8 cellular contexts compared by ENCODE assay signal in the genomic region with DNA sequence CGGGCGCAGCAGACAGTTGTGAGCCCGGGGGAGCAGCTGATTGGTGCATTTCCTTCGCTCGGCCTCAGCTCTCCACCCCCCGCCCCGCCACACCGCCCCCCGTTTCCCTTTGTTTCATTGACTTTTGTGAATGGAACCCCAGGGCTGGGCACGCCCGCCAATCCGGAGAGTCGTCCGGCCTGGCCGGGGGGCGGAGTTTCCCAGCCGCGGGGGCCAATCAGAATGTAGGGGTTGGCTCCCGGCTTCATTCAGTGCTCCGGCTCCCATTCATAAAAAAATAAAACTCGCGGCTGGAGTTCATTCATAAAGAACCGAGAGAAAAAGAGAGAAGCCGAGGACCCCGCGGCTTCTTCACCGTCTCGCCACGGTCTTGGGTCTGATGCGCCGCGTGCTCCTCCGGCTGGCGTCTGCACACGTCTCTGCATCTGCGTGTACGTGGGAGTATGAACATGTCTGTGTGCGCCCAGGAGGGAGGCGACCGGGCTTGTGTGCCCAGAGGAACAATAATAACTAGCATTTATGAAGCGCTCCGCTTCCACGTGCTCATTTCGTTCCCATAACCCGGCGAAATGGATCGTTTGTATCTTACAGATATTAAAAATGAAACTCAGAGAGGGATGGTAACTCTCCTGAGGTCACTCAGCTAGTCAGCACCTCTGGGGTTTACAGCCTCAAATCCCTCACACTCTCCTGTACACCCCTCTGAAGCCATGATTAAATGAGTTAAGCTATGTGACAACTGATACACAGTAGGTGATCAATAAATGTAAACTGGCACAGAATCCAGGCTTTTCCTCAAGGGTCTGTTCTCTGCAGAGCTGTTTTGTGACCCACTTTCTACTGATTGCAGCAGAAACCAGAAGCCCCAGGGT. TPM values are rescaled to one million over a fixed set of nuclear protein-coding genes. Genes with fewer than 3 reads are reported as not detected.
DNase-seq lines count a peak whose midpoint lies in the region; ATAC-seq and TF ChIP-seq lines count a peak whose summit lies in the region.

A gene (minus strand): TSS at position 24 of the 872 bp plus-strand sequence. CDS start 723 bp downstream, outside the sequence.

- peak within 1 kb of the TSS; percentile 93 for H3K4me2 ChIP-seq in parathyroid adenoma (ENCODE audit: low read length)

- peak within 1 kb of the TSS; percentile 89 for H3K4me3 Mint-ChIP-seq in activated naive CD8-positive, alpha-beta T cell treated with anti-CD3 and anti-CD28 coated beads, Interleukin-2, amount 50 U/mL, for 24 hours

- H3K27ac Mint-ChIP-seq in activated naive CD8-positive, alpha-beta T cell treated with anti-CD3 and anti-CD28 coated beads, Interleukin-2, amount 50 U/mL, for 24 hours = peak within 1 kb of the TSS; percentile 80

- in situ Hi-C loops in G401 (cut with HindIII; ENCODE audit: low sequenced_read_pairs) = no loop called here

- H3K36me3 Mint-ChIP-seq in activated naive CD8-positive, alpha-beta T cell treated with anti-CD3 and anti-CD28 coated beads, Interleukin-2, amount 50 U/mL, for 24 hours (ENCODE audit: low read depth) = no peaks in the 10 kb centered on the region

- ATAC-seq in HG02571 (IDR thresholded peaks at IDR 0.05; ENCODE audit: unreplicated experiment) = peak; percentile 85
- ATAC-seq in activated naive CD8-positive, alpha-beta T cell treated with anti-CD3 and anti-CD28 coated beads, Interleukin-2, amount 50 U/mL, for 24 hours = peak; percentile 92

- H3K4me3 ChIP-seq in cardiac muscle cell (peak within 1 kb of the TSS; percentile 38), parathyroid adenoma (ENCODE audit: low read depth, low read length) (peak within 1 kb of the TSS; percentile 66), tibial artery (peak within 1 kb of the TSS; percentile 49 to 63)

- no peak within 1 kb of the TSS for H3K27ac ChIP-seq in cardiac muscle cell
- H3K27ac ChIP-seq in parathyroid adenoma = peak within 1 kb of the TSS; percentile 73
- no peak within 1 kb of the TSS for H3K27ac ChIP-seq in tibial artery

- H3K27me3 ChIP-seq in cardiac muscle cell = peaks cover 63% of the 10 kb centered on the region
- H3K27me3 ChIP-seq in parathyroid adenoma (ENCODE audit: control insufficient read depth, insufficient read depth, low read length) = no peaks in the 10 kb centered on the region
- H3K27me3 ChIP-seq in tibial artery = peaks cover 0 to 25% of the 10 kb centered on the region in 2 donors

- no peaks in the 10 kb centered on the region for H3K9me3 ChIP-seq in cardiac muscle cell (ENCODE audit: low read depth)
- H3K9me3 ChIP-seq in parathyroid adenoma (ENCODE audit: control insufficient read depth, low read length) = no peaks in the 10 kb centered on the region
- H3K9me3 ChIP-seq in tibial artery = no peaks in the 10 kb centered on the region

- H3K36me3 ChIP-seq in cardiac muscle cell = no peaks in the 10 kb centered on the region
- no peaks in the 10 kb centered on the region for H3K36me3 ChIP-seq in parathyroid adenoma (ENCODE audit: control insufficient read depth, insufficient read depth, low read length)
- no peaks in the 10 kb centered on the region for H3K36me3 ChIP-seq in tibial artery

- intact Hi-C loops in tibial artery (cut with DNase I; ENCODE audit: low total_unique reads) = no loop called here

- no peaks in the 10 kb centered on the region for H3K9me3 Mint-ChIP-seq in activated naive CD8-positive, alpha-beta T cell treated with anti-CD3 and anti-CD28 coated beads, Interleukin-2, amount 50 U/mL, for 24 hours

- peak within 1 kb of the TSS; percentile 67 for H3K9ac ChIP-seq in parathyroid adenoma

- no peaks in the 10 kb centered on the region for H3K79me2 ChIP-seq in parathyroid adenoma

- H2AFZ ChIP-seq in parathyroid adenoma = peak within 1 kb of the TSS; percentile 98

- TF ChIP-seq CTCF in cardiac muscle cell (IDR thresholded peaks at IDR 0.05; ENCODE audit: low read depth, low read length) (no peak), parathyroid adenoma (IDR thresholded peaks at IDR 0.05) (no peak), tibial artery (IDR thresholded peaks at IDR 0.05) (no peak)

- DNase-seq in G401 (ENCODE audit: low spot score) = peak; percentile 89
- DNase-seq in NCI-H1092 treated with DMSO at 0.1 percent for 48 hours (lab: John Stamatoyannopoulos, UW) = peak; percentile 71
- peak; percentile 96 for DNase-seq in SW480 (ENCODE audit: low spot score)
- DNase-seq in activated naive CD8-positive, alpha-beta T cell treated with anti-CD3 and anti-CD28 coated beads, Interleukin-2, amount 50 U/mL, for 24 hours = peak; percentile 95
- DNase-seq in cardiac muscle cell (ENCODE audit: low read depth in 1 of 2, low spot score in 1 of 2) = peak; percentile 91 to 94
- peak; percentile 88 to 91 for DNase-seq in tibial artery

- peaks cover 19% of the 10 kb centered on the region for H3K4me1 Mint-ChIP-seq in activated naive CD8-positive, alpha-beta T cell treated with anti-CD3 and anti-CD28 coated beads, Interleukin-2, amount 50 U/mL, for 24 hours

- H3K4me1 ChIP-seq in cardiac muscle cell (ENCODE audit: low read depth) = peaks cover 10% of the 10 kb centered on the region
- no peaks in the 10 kb centered on the region for H3K4me1 ChIP-seq in parathyroid adenoma
- peaks cover 0 to 32% (median 21%) of the 10 kb centered on the region in 4 donors for H3K4me1 ChIP-seq in tibial artery

- peaks cover 58% of the 10 kb centered on the region for H3K27me3 Mint-ChIP-seq in activated naive CD8-positive, alpha-beta T cell treated with anti-CD3 and anti-CD28 coated beads, Interleukin-2, amount 50 U/mL, for 24 hours

RNA-seq across cellular contexts. Expression of the gene that starts here (rescaled TPM):
- total RNA-seq in G401 (2014; rRNA removed; shearing (Covaris generic)) = 30.9 and 31.5 TPM in 2 replicates
- 1.3 and 2.4 TPM in 2 replicates for total RNA-seq in cardiac muscle cell
- polyA plus RNA-seq in cardiac muscle cell = 1.9 and 2.4 TPM in 2 replicates
